Comparison of ENCODE assay signal across 1 cellular context in genomic region chr15:74291101-74292071, GRCh38.
TF ChIP-seq lines count a peak whose summit lies in the region.

No MANE protein-coding gene starts in this region.

TF ChIP-seq in HepG2, 621 proteins besides CTCF, POLR2A, EP300 and RAD21 (continued from another document and continues in another):
- TF ChIP-seq, protein P1, sequence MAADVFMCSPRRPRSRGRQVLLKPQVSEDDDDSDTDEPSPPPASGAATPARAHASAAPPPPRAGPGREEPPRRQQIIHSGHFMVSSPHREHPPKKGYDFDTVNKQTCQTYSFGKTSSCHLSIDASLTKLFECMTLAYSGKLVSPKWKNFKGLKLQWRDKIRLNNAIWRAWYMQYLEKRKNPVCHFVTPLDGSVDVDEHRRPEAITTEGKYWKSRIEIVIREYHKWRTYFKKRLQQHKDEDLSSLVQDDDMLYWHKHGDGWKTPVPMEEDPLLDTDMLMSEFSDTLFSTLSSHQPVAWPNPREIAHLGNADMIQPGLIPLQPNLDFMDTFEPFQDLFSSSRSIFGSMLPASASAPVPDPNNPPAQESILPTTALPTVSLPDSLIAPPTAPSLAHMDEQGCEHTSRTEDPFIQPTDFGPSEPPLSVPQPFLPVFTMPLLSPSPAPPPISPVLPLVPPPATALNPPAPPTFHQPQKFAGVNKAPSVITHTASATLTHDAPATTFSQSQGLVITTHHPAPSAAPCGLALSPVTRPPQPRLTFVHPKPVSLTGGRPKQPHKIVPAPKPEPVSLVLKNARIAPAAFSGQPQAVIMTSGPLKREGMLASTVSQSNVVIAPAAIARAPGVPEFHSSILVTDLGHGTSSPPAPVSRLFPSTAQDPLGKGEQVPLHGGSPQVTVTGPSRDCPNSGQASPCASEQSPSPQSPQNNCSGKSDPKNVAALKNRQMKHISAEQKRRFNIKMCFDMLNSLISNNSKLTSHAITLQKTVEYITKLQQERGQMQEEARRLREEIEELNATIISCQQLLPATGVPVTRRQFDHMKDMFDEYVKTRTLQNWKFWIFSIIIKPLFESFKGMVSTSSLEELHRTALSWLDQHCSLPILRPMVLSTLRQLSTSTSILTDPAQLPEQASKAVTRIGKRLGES (CRISPR knock-in tag; IDR thresholded peaks at IDR 0.05; ENCODE audit: borderline replicate concordance), result peak; percentile 93
- TF ChIP-seq ZNF253 (CRISPR knock-in tag; IDR thresholded peaks at IDR 0.05; ENCODE audit: borderline replicate concordance) (peak; percentile 47; the same call in 1 of the 2 replicates), ZNF607 (CRISPR knock-in tag; IDR thresholded peaks at IDR 0.05; ENCODE audit: borderline replicate concordance) (peak; percentile 70; the same call in 1 of the 2 replicates), ZNF639 (CRISPR knock-in tag; conservative IDR thresholded peaks at IDR 0.05) (peak; percentile 77), ZFP36L2 (CRISPR knock-in tag; IDR thresholded peaks at IDR 0.05) (peak; percentile 83; the same call in 1 of the 2 replicates), SNRNP70 (IDR thresholded peaks at IDR 0.05; ENCODE audit: low read depth, low read length) (no peak), SIX4 (CRISPR knock-in tag; IDR thresholded peaks at IDR 0.05) (0 out of 2 replicates have a peak, but pooled peaks have one; percentile 37), XBP1 (CRISPR knock-in tag; IDR thresholded peaks at IDR 0.05) (0 out of 2 replicates have a peak, but pooled peaks have one; percentile 75), ERF (CRISPR knock-in tag; IDR thresholded peaks at IDR 0.05) (peak; percentile 89), AGO1 (IDR thresholded peaks at IDR 0.05; ENCODE audit: low read depth, low read length, poor library complexity, severe bottlenecking) (no peak), GLI4 (CRISPR knock-in tag; IDR thresholded peaks at IDR 0.05; ENCODE audit: borderline replicate concordance) (peak; percentile 83; the same call in 1 of the 2 replicates), ZNF335 (CRISPR knock-in tag; IDR thresholded peaks at IDR 0.05) (peak; percentile 75; the same call in 1 of the 2 replicates), ZMAT3 (CRISPR knock-in tag; conservative IDR thresholded peaks at IDR 0.05) (peak; percentile 57; the same call in 1 of the 2 replicates), ZBTB7A (CRISPR knock-in tag; IDR thresholded peaks at IDR 0.05) (no peak), ZNF468 (CRISPR knock-in tag; IDR thresholded peaks at IDR 0.05) (0 out of 2 replicates have a peak, but pooled peaks have one; percentile 45), TBP (CRISPR knock-in tag; IDR thresholded peaks at IDR 0.05) (no peak), ARHGAP35 (CRISPR knock-in tag; IDR thresholded peaks at IDR 0.05; ENCODE audit: borderline replicate concordance) (no peak), ZNF792 (CRISPR knock-in tag; IDR thresholded peaks at IDR 0.05) (peak; percentile 94), CAMTA2 (CRISPR knock-in tag; IDR thresholded peaks at IDR 0.05; ENCODE audit: borderline replicate concordance) (peak; percentile 70; the same call in 1 of the 2 replicates), ZNF251 (CRISPR knock-in tag; IDR thresholded peaks at IDR 0.05) (no peak), HES4 (CRISPR knock-in tag; IDR thresholded peaks at IDR 0.05; ENCODE audit: borderline replicate concordance) (peak; percentile 96), ZNF776 (CRISPR knock-in tag; IDR thresholded peaks at IDR 0.05) (peak; percentile 79; the same call in 1 of the 2 replicates), HIC2 (CRISPR knock-in tag; IDR thresholded peaks at IDR 0.05; ENCODE audit: low read depth) (no peak), CBX5 (CRISPR knock-in tag; IDR thresholded peaks at IDR 0.05; ENCODE audit: borderline replicate concordance) (peak; percentile 50; the same call in 1 of the 2 replicates), ZNF160 (CRISPR knock-in tag; IDR thresholded peaks at IDR 0.05) (peak; percentile 77; the same call in 1 of the 2 replicates), ZNF720 (CRISPR knock-in tag; IDR thresholded peaks at IDR 0.05) (no peak), CHD2 (IDR thresholded peaks at IDR 0.05; ENCODE audit: low read depth, low read length) (no peak), ZNF768 (CRISPR knock-in tag; IDR thresholded peaks at IDR 0.05) (peak; percentile 63)
- TF ChIP-seq, protein P2, sequence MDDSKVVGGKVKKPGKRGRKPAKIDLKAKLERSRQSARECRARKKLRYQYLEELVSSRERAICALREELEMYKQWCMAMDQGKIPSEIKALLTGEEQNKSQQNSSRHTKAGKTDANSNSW (CRISPR knock-in tag; IDR thresholded peaks at IDR 0.05; ENCODE audit: borderline replicate concordance), result no peak
- TF ChIP-seq, protein P3, sequence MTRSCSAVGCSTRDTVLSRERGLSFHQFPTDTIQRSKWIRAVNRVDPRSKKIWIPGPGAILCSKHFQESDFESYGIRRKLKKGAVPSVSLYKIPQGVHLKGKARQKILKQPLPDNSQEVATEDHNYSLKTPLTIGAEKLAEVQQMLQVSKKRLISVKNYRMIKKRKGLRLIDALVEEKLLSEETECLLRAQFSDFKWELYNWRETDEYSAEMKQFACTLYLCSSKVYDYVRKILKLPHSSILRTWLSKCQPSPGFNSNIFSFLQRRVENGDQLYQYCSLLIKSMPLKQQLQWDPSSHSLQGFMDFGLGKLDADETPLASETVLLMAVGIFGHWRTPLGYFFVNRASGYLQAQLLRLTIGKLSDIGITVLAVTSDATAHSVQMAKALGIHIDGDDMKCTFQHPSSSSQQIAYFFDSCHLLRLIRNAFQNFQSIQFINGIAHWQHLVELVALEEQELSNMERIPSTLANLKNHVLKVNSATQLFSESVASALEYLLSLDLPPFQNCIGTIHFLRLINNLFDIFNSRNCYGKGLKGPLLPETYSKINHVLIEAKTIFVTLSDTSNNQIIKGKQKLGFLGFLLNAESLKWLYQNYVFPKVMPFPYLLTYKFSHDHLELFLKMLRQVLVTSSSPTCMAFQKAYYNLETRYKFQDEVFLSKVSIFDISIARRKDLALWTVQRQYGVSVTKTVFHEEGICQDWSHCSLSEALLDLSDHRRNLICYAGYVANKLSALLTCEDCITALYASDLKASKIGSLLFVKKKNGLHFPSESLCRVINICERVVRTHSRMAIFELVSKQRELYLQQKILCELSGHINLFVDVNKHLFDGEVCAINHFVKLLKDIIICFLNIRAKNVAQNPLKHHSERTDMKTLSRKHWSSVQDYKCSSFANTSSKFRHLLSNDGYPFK (CRISPR knock-in tag; IDR thresholded peaks at IDR 0.05; ENCODE audit: borderline replicate concordance), result no peak
- TF ChIP-seq, protein P4, sequence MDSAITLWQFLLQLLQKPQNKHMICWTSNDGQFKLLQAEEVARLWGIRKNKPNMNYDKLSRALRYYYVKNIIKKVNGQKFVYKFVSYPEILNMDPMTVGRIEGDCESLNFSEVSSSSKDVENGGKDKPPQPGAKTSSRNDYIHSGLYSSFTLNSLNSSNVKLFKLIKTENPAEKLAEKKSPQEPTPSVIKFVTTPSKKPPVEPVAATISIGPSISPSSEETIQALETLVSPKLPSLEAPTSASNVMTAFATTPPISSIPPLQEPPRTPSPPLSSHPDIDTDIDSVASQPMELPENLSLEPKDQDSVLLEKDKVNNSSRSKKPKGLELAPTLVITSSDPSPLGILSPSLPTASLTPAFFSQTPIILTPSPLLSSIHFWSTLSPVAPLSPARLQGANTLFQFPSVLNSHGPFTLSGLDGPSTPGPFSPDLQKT (CRISPR knock-in tag; IDR thresholded peaks at IDR 0.05; ENCODE audit: borderline replicate concordance), result no peak
- TF ChIP-seq, protein P5, sequence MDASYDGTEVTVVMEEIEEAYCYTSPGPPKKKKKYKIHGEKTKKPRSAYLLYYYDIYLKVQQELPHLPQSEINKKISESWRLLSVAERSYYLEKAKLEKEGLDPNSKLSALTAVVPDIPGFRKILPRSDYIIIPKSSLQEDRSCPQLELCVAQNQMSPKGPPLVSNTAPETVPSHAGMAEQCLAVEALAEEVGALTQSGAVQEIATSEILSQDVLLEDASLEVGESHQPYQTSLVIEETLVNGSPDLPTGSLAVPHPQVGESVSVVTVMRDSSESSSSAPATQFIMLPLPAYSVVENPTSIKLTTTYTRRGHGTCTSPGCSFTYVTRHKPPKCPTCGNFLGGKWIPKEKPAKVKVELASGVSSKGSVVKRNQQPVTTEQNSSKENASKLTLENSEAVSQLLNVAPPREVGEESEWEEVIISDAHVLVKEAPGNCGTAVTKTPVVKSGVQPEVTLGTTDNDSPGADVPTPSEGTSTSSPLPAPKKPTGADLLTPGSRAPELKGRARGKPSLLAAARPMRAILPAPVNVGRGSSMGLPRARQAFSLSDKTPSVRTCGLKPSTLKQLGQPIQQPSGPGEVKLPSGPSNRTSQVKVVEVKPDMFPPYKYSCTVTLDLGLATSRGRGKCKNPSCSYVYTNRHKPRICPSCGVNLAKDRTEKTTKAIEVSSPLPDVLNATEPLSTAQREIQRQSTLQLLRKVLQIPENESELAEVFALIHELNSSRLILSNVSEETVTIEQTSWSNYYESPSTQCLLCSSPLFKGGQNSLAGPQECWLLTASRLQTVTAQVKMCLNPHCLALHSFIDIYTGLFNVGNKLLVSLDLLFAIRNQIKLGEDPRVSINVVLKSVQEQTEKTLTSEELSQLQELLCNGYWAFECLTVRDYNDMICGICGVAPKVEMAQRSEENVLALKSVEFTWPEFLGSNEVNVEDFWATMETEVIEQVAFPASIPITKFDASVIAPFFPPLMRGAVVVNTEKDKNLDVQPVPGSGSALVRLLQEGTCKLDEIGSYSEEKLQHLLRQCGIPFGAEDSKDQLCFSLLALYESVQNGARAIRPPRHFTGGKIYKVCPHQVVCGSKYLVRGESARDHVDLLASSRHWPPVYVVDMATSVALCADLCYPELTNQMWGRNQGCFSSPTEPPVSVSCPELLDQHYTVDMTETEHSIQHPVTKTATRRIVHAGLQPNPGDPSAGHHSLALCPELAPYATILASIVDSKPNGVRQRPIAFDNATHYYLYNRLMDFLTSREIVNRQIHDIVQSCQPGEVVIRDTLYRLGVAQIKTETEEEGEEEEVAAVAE (CRISPR knock-in tag; IDR thresholded peaks at IDR 0.05; ENCODE audit: borderline replicate concordance), result peak; percentile 84
- TF ChIP-seq, protein P6, sequence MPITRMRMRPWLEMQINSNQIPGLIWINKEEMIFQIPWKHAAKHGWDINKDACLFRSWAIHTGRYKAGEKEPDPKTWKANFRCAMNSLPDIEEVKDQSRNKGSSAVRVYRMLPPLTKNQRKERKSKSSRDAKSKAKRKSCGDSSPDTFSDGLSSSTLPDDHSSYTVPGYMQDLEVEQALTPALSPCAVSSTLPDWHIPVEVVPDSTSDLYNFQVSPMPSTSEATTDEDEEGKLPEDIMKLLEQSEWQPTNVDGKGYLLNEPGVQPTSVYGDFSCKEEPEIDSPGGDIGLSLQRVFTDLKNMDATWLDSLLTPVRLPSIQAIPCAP (CRISPR knock-in tag; IDR thresholded peaks at IDR 0.05; ENCODE audit: low read depth), result no peak
- TF ChIP-seq, protein P7, sequence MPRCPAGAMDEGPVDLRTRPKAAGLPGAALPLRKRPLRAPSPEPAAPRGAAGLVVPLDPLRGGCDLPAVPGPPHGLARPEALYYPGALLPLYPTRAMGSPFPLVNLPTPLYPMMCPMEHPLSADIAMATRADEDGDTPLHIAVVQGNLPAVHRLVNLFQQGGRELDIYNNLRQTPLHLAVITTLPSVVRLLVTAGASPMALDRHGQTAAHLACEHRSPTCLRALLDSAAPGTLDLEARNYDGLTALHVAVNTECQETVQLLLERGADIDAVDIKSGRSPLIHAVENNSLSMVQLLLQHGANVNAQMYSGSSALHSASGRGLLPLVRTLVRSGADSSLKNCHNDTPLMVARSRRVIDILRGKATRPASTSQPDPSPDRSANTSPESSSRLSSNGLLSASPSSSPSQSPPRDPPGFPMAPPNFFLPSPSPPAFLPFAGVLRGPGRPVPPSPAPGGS (CRISPR knock-in tag; IDR thresholded peaks at IDR 0.05), result 0 out of 2 replicates have a peak, but pooled peaks have one; percentile 52
- TF ChIP-seq, protein P8, sequence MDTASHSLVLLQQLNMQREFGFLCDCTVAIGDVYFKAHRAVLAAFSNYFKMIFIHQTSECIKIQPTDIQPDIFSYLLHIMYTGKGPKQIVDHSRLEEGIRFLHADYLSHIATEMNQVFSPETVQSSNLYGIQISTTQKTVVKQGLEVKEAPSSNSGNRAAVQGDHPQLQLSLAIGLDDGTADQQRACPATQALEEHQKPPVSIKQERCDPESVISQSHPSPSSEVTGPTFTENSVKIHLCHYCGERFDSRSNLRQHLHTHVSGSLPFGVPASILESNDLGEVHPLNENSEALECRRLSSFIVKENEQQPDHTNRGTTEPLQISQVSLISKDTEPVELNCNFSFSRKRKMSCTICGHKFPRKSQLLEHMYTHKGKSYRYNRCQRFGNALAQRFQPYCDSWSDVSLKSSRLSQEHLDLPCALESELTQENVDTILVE (CRISPR knock-in tag; IDR thresholded peaks at IDR 0.05), result peak; percentile 78
- TF ChIP-seq, protein P9, sequence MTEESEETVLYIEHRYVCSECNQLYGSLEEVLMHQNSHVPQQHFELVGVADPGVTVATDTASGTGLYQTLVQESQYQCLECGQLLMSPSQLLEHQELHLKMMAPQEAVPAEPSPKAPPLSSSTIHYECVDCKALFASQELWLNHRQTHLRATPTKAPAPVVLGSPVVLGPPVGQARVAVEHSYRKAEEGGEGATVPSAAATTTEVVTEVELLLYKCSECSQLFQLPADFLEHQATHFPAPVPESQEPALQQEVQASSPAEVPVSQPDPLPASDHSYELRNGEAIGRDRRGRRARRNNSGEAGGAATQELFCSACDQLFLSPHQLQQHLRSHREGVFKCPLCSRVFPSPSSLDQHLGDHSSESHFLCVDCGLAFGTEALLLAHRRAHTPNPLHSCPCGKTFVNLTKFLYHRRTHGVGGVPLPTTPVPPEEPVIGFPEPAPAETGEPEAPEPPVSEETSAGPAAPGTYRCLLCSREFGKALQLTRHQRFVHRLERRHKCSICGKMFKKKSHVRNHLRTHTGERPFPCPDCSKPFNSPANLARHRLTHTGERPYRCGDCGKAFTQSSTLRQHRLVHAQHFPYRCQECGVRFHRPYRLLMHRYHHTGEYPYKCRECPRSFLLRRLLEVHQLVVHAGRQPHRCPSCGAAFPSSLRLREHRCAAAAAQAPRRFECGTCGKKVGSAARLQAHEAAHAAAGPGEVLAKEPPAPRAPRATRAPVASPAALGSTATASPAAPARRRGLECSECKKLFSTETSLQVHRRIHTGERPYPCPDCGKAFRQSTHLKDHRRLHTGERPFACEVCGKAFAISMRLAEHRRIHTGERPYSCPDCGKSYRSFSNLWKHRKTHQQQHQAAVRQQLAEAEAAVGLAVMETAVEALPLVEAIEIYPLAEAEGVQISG (CRISPR knock-in tag; IDR thresholded peaks at IDR 0.05), result peak; percentile 78
